Comparison of ENCODE assay signal across 23 cellular contexts in genomic region chr9:120997502-120997901, GRCh38. TPM values are rescaled to one million over a fixed set of nuclear protein-coding genes. Genes with fewer than 3 reads are reported as not detected.
DNase-seq lines count a peak whose midpoint lies in the region; ATAC-seq and TF ChIP-seq lines count a peak whose summit lies in the region.
"Had no signal": no experiment of that assay in that cellular context is flagged by ENCODE, and none has a peak within 500 bp of the region (broad histone marks: within the 10 kb centered on the region; RNA-seq: fewer than 3 reads in every experiment).

No MANE protein-coding gene starts in this region.

- H3K27ac ChIP-seq in right lobe of liver = peak overlapping the region in 1 of 3 donors; percentile 3
- H3K27ac ChIP-seq: A549; BLaER1 treated with 17β-estradiol and CSF1 and Interleukin-3, amounts not matched to agents 10 nM and 100 nM had no signal

- TF ChIP-seq CTCF in right lobe of liver (IDR thresholded peaks at IDR 0.05) = no peak

- peak overlapping the region; percentile 22 for H3K27ac Mint-ChIP-seq in T-helper 1 cell treated with Interleukin-12 subunit alpha and Interleukin-12 subunit beta and Interleukin-4 antibody, amounts not matched to agents 30 μg/mL and 1 μg/mL, for 36 hours
- H3K27ac Mint-ChIP-seq: CD4-positive, alpha-beta T cell; CD8-positive, alpha-beta memory T cell had no signal

- H3K4me3 ChIP-seq in right lobe of liver = no peak overlapping the region
- H3K4me3 ChIP-seq: A549; BLaER1 treated with 17β-estradiol and CSF1 and Interleukin-3, amounts not matched to agents 10 nM and 100 nM; GM12878 had no signal

- peaks cover 0 to 85% (median 30%) of the 10 kb centered on the region in 4 donors for H3K36me3 ChIP-seq in right lobe of liver
- H3K36me3 ChIP-seq: BE2C; BLaER1 treated with 17β-estradiol and CSF1 and Interleukin-3, amounts not matched to agents 10 nM and 100 nM had no signal

- no peak overlapping the region for H3K4me3 Mint-ChIP-seq in T-helper 1 cell treated with Interleukin-12 subunit alpha and Interleukin-12 subunit beta and Interleukin-4 antibody, amounts not matched to agents 30 μg/mL and 1 μg/mL, for 36 hours
- H3K4me3 Mint-ChIP-seq: CD14-positive monocyte; CD4-positive, alpha-beta T cell; CD8-positive, alpha-beta memory T cell had no signal

- peaks cover 9% of the 10 kb centered on the region for H3K27me3 Mint-ChIP-seq in T-helper 1 cell treated with Interleukin-12 subunit alpha and Interleukin-12 subunit beta and Interleukin-4 antibody, amounts not matched to agents 30 μg/mL and 1 μg/mL, for 36 hours (ENCODE audit: low read depth)
- H3K27me3 Mint-ChIP-seq: CD4-positive, alpha-beta T cell; CD8-positive, alpha-beta memory T cell had no signal

- no peaks in the 10 kb centered on the region for H3K36me3 Mint-ChIP-seq in T-helper 1 cell treated with Interleukin-12 subunit alpha and Interleukin-12 subunit beta and Interleukin-4 antibody, amounts not matched to agents 30 μg/mL and 1 μg/mL, for 36 hours (ENCODE audit: low read depth)

- no peaks in the 10 kb centered on the region for H3K27me3 ChIP-seq in right lobe of liver
- H3K27me3 ChIP-seq: BE2C; BLaER1 treated with 17β-estradiol and CSF1 and Interleukin-3, amounts not matched to agents 10 nM and 100 nM had no signal

- no peaks in the 10 kb centered on the region for H3K4me1 Mint-ChIP-seq in T-helper 1 cell treated with Interleukin-12 subunit alpha and Interleukin-12 subunit beta and Interleukin-4 antibody, amounts not matched to agents 30 μg/mL and 1 μg/mL, for 36 hours (ENCODE audit: low read depth)
- H3K4me1 Mint-ChIP-seq: CD8-positive, alpha-beta memory T cell had no signal

- DNase-seq in T-helper 1 cell = no peak
- no peak for DNase-seq in left lobe of liver (ENCODE audit: low spot score)
- DNase-seq in right lobe of liver = no peak
- no peak for DNase-seq in SK-N-DZ (ENCODE audit: low spot score)
- DNase-seq in kidney tubule cell (ENCODE audit: low spot score) = no peak
- DNase-seq: 8988T; ACHN; AML-193; BE2C; CD4-positive, alpha-beta T cell; CD8-positive, alpha-beta memory T cell; DMS 273 treated with DMSO at 0.1 percent for 48 hours; DMS79; EL; GDM1; GOT3; H7; HCEC 1CT had no signal

- intact Hi-C loops in right lobe of liver (cut with DNase I) = no loop called here

- ATAC-seq in left lobe of liver = peak; percentile 66
- peak; percentile 36 to 56 (median 44) for ATAC-seq in right lobe of liver
- ATAC-seq: A549, GM12878 had no signal

- no peaks in the 10 kb centered on the region for H3K9me3 ChIP-seq in right lobe of liver
- H3K9me3 ChIP-seq: A549; BE2C; BLaER1 treated with 17β-estradiol and CSF1 and Interleukin-3, amounts not matched to agents 10 nM and 100 nM had no signal

- TF ChIP-seq POLR2A in right lobe of liver (IDR thresholded peaks at IDR 0.05) = no peak

- H3K4me1 ChIP-seq in right lobe of liver = peaks cover 0 to 37% (median 5%) of the 10 kb centered on the region in 4 donors
- H3K4me1 ChIP-seq: A549; BE2C; BLaER1 treated with 17β-estradiol and CSF1 and Interleukin-3, amounts not matched to agents 10 nM and 100 nM had no signal

- H3K9me3 Mint-ChIP-seq in T-helper 1 cell treated with Interleukin-12 subunit alpha and Interleukin-12 subunit beta and Interleukin-4 antibody, amounts not matched to agents 30 μg/mL and 1 μg/mL, for 36 hours = no peaks in the 10 kb centered on the region
- H3K9me3 Mint-ChIP-seq: CD4-positive, alpha-beta T cell; CD8-positive, alpha-beta memory T cell had no signal

- whole genome bisulfite sequencing in right lobe of liver (ENCODE audit: insufficient coverage, low coverage, low lambda C conversion rate, missing lambda C conversion rate) = 55% methylated on average over 6 of the region's 7 CpGs

RNA-seq across cellular contexts. Expression of gene C5, which starts 52.6 kb away (rescaled TPM):
- 386 TPM for total RNA-seq in left lobe of liver
- total RNA-seq in right lobe of liver = 100 to 1,000 TPM; 251 to 616 (median 411) TPM
- polyA plus RNA-seq in SK-N-DZ (2014; cell fraction: cytosol; rRNA removed) = 2.4 and 3.8 TPM in 2 replicates
- 2.4 and 3.0 TPM in 2 replicates for polyA plus RNA-seq in SK-N-DZ (2014; cell fraction: nucleus; rRNA removed)
- polyA plus RNA-seq: CD8-positive, alpha-beta memory T cell had no signal
